ENCODE assay signal across 16 cellular contexts in genomic region chr6:14639983-14640599, GRCh38.
A peak's percentile ranks its signal among the peaks of the same experiment; 100 is the strongest.
DNase-seq lines count a peak whose midpoint lies in the region; ATAC-seq and TF ChIP-seq lines count a peak whose summit lies in the region.
"Had no signal": no experiment of that assay in that cellular context is flagged by ENCODE, and none has a peak within 500 bp of the region (broad histone marks: within the 10 kb centered on the region; RNA-seq: fewer than 3 reads in every experiment).

No MANE protein-coding gene starts in this region.

- no peak overlapping the region for H3K4me3 Mint-ChIP-seq in activated CD8-positive, alpha-beta memory T cell treated with anti-CD3 and anti-CD28 coated beads, Interleukin-2, amount 10 ng/mL, durations not matched to agents 7 days and 5 days
- H3K4me3 Mint-ChIP-seq in dendritic cell treated with granulocyte-macrophage colony-stimulating factor and Interleukin-4, amounts not matched to agents 40 ng/mL and 50 ng/mL, for 4 days: no peak overlapping the region
- H3K4me3 Mint-ChIP-seq: activated naive CD8-positive, alpha-beta T cell; CD4-positive, CD25-positive, alpha-beta regulatory T cell had no signal

- H4K20me1 ChIP-seq in Loucy (ENCODE audit: insufficient read depth, low read length, poor library complexity, severe bottlenecking): no peaks in the 10 kb centered on the region

- H3K27me3 Mint-ChIP-seq in activated CD8-positive, alpha-beta memory T cell treated with anti-CD3 and anti-CD28 coated beads, Interleukin-2, amount 10 ng/mL, durations not matched to agents 7 days and 5 days: peaks cover 23% of the 10 kb centered on the region
- peaks cover 6% of the 10 kb centered on the region for H3K27me3 Mint-ChIP-seq in dendritic cell treated with granulocyte-macrophage colony-stimulating factor and Interleukin-4, amounts not matched to agents 40 ng/mL and 50 ng/mL, for 4 days
- H3K27me3 Mint-ChIP-seq: activated naive CD8-positive, alpha-beta T cell; CD4-positive, CD25-positive, alpha-beta regulatory T cell had no signal

- no peak overlapping the region for H3K4me2 ChIP-seq in Loucy (ENCODE audit: low read depth, low read length, poor library complexity, severe bottlenecking)

- intact Hi-C loops in dendritic cell treated with granulocyte-macrophage colony-stimulating factor and Interleukin-4, amounts not matched to agents 40 ng/mL and 50 ng/mL, for 4 days (cut with micrococcal nuclease): no loop called here
- intact Hi-C loops in psoas muscle (cut with DNase I): loop anchor here in 1 of 2 donors (5.0 kb wide), 2 partner anchors 98 to 237 kb away; no protein-coding TSS in a partner anchor

- H3K4me1 ChIP-seq in Loucy (ENCODE audit: insufficient read depth, low read length, poor library complexity, severe bottlenecking) (peaks cover 67% of the 10 kb centered on the region), psoas muscle (peaks cover 38% of the 10 kb centered on the region)
- H3K4me1 ChIP-seq: pancreas had no signal

- no peaks in the 10 kb centered on the region for H3K9me3 Mint-ChIP-seq in activated CD8-positive, alpha-beta memory T cell treated with anti-CD3 and anti-CD28 coated beads, Interleukin-2, amount 10 ng/mL, durations not matched to agents 7 days and 5 days (ENCODE audit: low read depth)
- no peaks in the 10 kb centered on the region for H3K9me3 Mint-ChIP-seq in dendritic cell treated with granulocyte-macrophage colony-stimulating factor and Interleukin-4, amounts not matched to agents 40 ng/mL and 50 ng/mL, for 4 days

- no peaks in the 10 kb centered on the region for H3K36me3 Mint-ChIP-seq in activated CD8-positive, alpha-beta memory T cell treated with anti-CD3 and anti-CD28 coated beads, Interleukin-2, amount 10 ng/mL, durations not matched to agents 7 days and 5 days
- no peaks in the 10 kb centered on the region for H3K36me3 Mint-ChIP-seq in dendritic cell treated with granulocyte-macrophage colony-stimulating factor and Interleukin-4, amounts not matched to agents 40 ng/mL and 50 ng/mL, for 4 days (ENCODE audit: low read depth)
- H3K36me3 Mint-ChIP-seq: activated naive CD8-positive, alpha-beta T cell; CD4-positive, CD25-positive, alpha-beta regulatory T cell had no signal

- TF ChIP-seq CTCF in Loucy (conservative IDR thresholded peaks at IDR 0.05; ENCODE audit: low read length): no peak
- TF ChIP-seq CTCF in psoas muscle (IDR thresholded peaks at IDR 0.05): no peak

- H3K9me3 ChIP-seq in Loucy (ENCODE audit: insufficient read depth, low read depth, low read length): no peaks in the 10 kb centered on the region
- no peaks in the 10 kb centered on the region for H3K9me3 ChIP-seq in psoas muscle
- H3K9me3 ChIP-seq: body of pancreas, pancreas had no signal

- peaks cover 24% of the 10 kb centered on the region for H3K4me1 Mint-ChIP-seq in activated CD8-positive, alpha-beta memory T cell treated with anti-CD3 and anti-CD28 coated beads, Interleukin-2, amount 10 ng/mL, durations not matched to agents 7 days and 5 days
- H3K4me1 Mint-ChIP-seq in dendritic cell treated with granulocyte-macrophage colony-stimulating factor and Interleukin-4, amounts not matched to agents 40 ng/mL and 50 ng/mL, for 4 days (ENCODE audit: low read depth): peaks cover 49% of the 10 kb centered on the region

- DNase-seq in activated CD8-positive, alpha-beta memory T cell treated with anti-CD3 and anti-CD28 coated beads for 24 hours: peak; percentile 55
- DNase-seq in activated CD8-positive, alpha-beta memory T cell treated with anti-CD3 and anti-CD28 coated beads, Interleukin-2, amount 10 ng/mL, durations not matched to agents 7 days and 5 days: no peak
- DNase-seq in psoas muscle (no peak), GF-D8 (lab: John Stamatoyannopoulos, UW) (no peak), NCI-H2227 (lab: John Stamatoyannopoulos, UW; ENCODE audit: unreplicated experiment) (no peak)
- DNase-seq: 8988T; body of pancreas; CD4-positive, CD25-positive, alpha-beta regulatory T cell; dermis blood vessel endothelial cell; NCI-H1417; pancreas; stimulated activated naive CD8-positive, alpha-beta T cell treated with anti-CD3 and anti-CD28 coated beads, Interleukin-15, Interleukin-2, amounts not matched to agents 100 U/mL and 50 U/mL, for 24 hours had no signal

- H3K27ac Mint-ChIP-seq in activated CD8-positive, alpha-beta memory T cell treated with anti-CD3 and anti-CD28 coated beads, Interleukin-2, amount 10 ng/mL, durations not matched to agents 7 days and 5 days: no peak overlapping the region
- H3K27ac Mint-ChIP-seq in dendritic cell treated with granulocyte-macrophage colony-stimulating factor and Interleukin-4, amounts not matched to agents 40 ng/mL and 50 ng/mL, for 4 days: peak overlapping the region; percentile 82
- H3K27ac Mint-ChIP-seq: activated naive CD8-positive, alpha-beta T cell had no signal

- H3K36me3 ChIP-seq in Loucy (ENCODE audit: insufficient read depth, low read length): no peaks in the 10 kb centered on the region
- H3K36me3 ChIP-seq in psoas muscle (ENCODE audit: insufficient read depth in 1 of 2, low read depth in 1 of 2): no peaks in the 10 kb centered on the region
- H3K36me3 ChIP-seq: pancreas had no signal

- no peak for ATAC-seq in activated CD8-positive, alpha-beta memory T cell treated with anti-CD3 and anti-CD28 coated beads, Interleukin-2, amount 10 ng/mL, durations not matched to agents 7 days and 5 days
- ATAC-seq in psoas muscle (peak in 1 of 4 donors; percentile 9), GM18498 (IDR thresholded peaks at IDR 0.05; ENCODE audit: unreplicated experiment) (no peak)
- ATAC-seq: body of pancreas; stimulated activated naive CD8-positive, alpha-beta T cell treated with anti-CD3 and anti-CD28 coated beads, Interleukin-15, Interleukin-2, amounts not matched to agents 100 U/mL and 50 U/mL, for 24 hours had no signal

- peak overlapping the region; percentile 15 for H3K9ac ChIP-seq in Loucy (ENCODE audit: low read depth, low read length, poor library complexity, severe bottlenecking)

- H3K9me2 ChIP-seq in Loucy (replicated peaks; ENCODE audit: low read depth, low read length): no peaks in the 10 kb centered on the region

- H3F3A ChIP-seq in Loucy (ENCODE audit: low read depth): no peaks in the 10 kb centered on the region

- H3K4me3 ChIP-seq in Loucy (ENCODE audit: low read length, poor library complexity, severe bottlenecking) (no peak overlapping the region), psoas muscle (no peak overlapping the region)
- H3K4me3 ChIP-seq: body of pancreas, pancreas had no signal

- H3K27me3 ChIP-seq in Loucy (ENCODE audit: insufficient read depth, low read length, poor library complexity, severe bottlenecking) (no peaks in the 10 kb centered on the region), psoas muscle (ENCODE audit: insufficient read depth in 3 of 3, low read length in 2 of 3) (no peaks in the 10 kb centered on the region)
- H3K27me3 ChIP-seq: body of pancreas, pancreas had no signal

- WGBS in psoas muscle, 3 donors: 86 to 90% (median 86%) methylated on average over 12 of the region's 12 CpGs

- CTCF ChIA-PET in activated CD8-positive, alpha-beta memory T cell treated with anti-CD3 and anti-CD28 coated beads, Interleukin-2, amount 10 ng/mL, durations not matched to agents 7 days and 5 days (lab: Charles Lee): no interaction called here

- peak overlapping the region; percentile 91 for H3K27ac ChIP-seq in psoas muscle
- H3K27ac ChIP-seq: body of pancreas, pancreas had no signal

- no peaks in the 10 kb centered on the region for H3K79me2 ChIP-seq in Loucy (ENCODE audit: insufficient read depth, low read length)

- no peak overlapping the region for H2AFZ ChIP-seq in Loucy (ENCODE audit: low read length)
